In genomic region chr17:79294459-79295071, GRCh38 we compare ENCODE assay signal across 8 cellular contexts.
A peak's percentile ranks its signal among the peaks of the same experiment; 100 is the strongest.
DNase-seq lines count a peak whose midpoint lies in the region; ATAC-seq, FAIRE-seq and TF ChIP-seq lines count a peak whose summit lies in the region.

No MANE protein-coding gene starts in this region.

- no peak overlapping the region for H3K27ac ChIP-seq in uterus

- no peak for TF ChIP-seq POLR2A in uterus (IDR thresholded peaks at IDR 0.05)
- TF ChIP-seq POLR2A in GM12892 (IDR thresholded peaks at IDR 0.05; ENCODE audit: low read depth, low read length) = no peak

- FAIRE-seq in GM12892 (lab: Jason Lieb, UNC) = no peak

- DNase-seq in HAP-1 (ENCODE audit: low spot score in 2 of 2) = peak; percentile 41 to 87
- peak; percentile 43 for DNase-seq in T-helper 9 cell
- DNase-seq in ecto neural progenitor cell (ENCODE audit: low spot score) = peak; percentile 95
- peak; percentile 51 for DNase-seq in midbrain (lab: John Stamatoyannopoulos, UW)
- DNase-seq in uterus = peak; percentile 51 to 56
- DNase-seq in GM12892 (ENCODE audit: insufficient read length) = no peak

- no peaks in the 10 kb centered on the region for H3K9me3 ChIP-seq in HAP-1
- H3K9me3 ChIP-seq in uterus = no peaks in the 10 kb centered on the region

- TF ChIP-seq CTCF in uterus (IDR thresholded peaks at IDR 0.05) = no peak

- intact Hi-C loops in uterus (cut with DNase I; ENCODE audit: low total_unique reads) = no loop called here

- no peaks in the 10 kb centered on the region; the same call in 1 of the 2 replicates for H3K27me3 ChIP-seq in HAP-1 (ENCODE audit: low read depth)
- H3K27me3 ChIP-seq in uterus = no peaks in the 10 kb centered on the region

- ATAC-seq in GM19455 (IDR thresholded peaks at IDR 0.05; ENCODE audit: unreplicated experiment) (no peak), GM19328 (IDR thresholded peaks at IDR 0.05; ENCODE audit: unreplicated experiment) (no peak)

- H3K36me3 ChIP-seq in HAP-1 (replicated peaks) = no peaks in the 10 kb centered on the region
- no peaks in the 10 kb centered on the region for H3K36me3 ChIP-seq in uterus

- H3K4me1 ChIP-seq in HAP-1 = no peaks in the 10 kb centered on the region
- H3K4me1 ChIP-seq in uterus = no peaks in the 10 kb centered on the region

- no peak overlapping the region for H3K4me3 ChIP-seq in HAP-1
- no peak overlapping the region for H3K4me3 ChIP-seq in uterus

- in situ Hi-C loops in HAP-1 (cut with MboI; ENCODE audit: low sequenced_read_pairs) = no loop called here
